ENCODE assay signal across 9 cellular contexts in genomic region chr19:18317998-18318800, GRCh38. TPM values are rescaled to one million over a fixed set of nuclear protein-coding genes. Genes with fewer than 3 reads are reported as not detected.
DNase-seq lines count a peak whose midpoint lies in the region; ATAC-seq, FAIRE-seq and TF ChIP-seq lines count a peak whose summit lies in the region.
"Had no signal": no experiment of that assay in that cellular context is flagged by ENCODE, and none has a peak within 500 bp of the region (broad histone marks: within the 10 kb centered on the region; RNA-seq: fewer than 3 reads in every experiment).

No MANE protein-coding gene starts in this region.

- peak overlapping the region; percentile 77 for H3K4me3 Mint-ChIP-seq in activated T-helper 1 cell treated with anti-CD3 and anti-CD28 coated beads, Interleukin-12 subunit alpha, Interleukin-12 subunit beta, Interleukin-2, Interleukin-4 antibody, amounts not matched to agents 30 ng/mL and 10 ng/mL and 1 ng/mL, durations not matched to agents 14 hours and 24 hours and 36 hours

- no peaks in the 10 kb centered on the region for H3K27me3 Mint-ChIP-seq in activated T-helper 1 cell treated with anti-CD3 and anti-CD28 coated beads, Interleukin-12 subunit alpha, Interleukin-12 subunit beta, Interleukin-2, Interleukin-4 antibody, amounts not matched to agents 30 ng/mL and 10 ng/mL and 1 ng/mL, durations not matched to agents 14 hours and 24 hours and 36 hours (ENCODE audit: insufficient read depth)

- no peaks in the 10 kb centered on the region for H3K27me3 ChIP-seq in stomach smooth muscle (ENCODE audit: control insufficient read depth in 1 of 2, insufficient read depth in 2 of 2, low read length in 2 of 2)

- peak; percentile 76 to 83 for DNase-seq in Kasumi-1 (lab: John Stamatoyannopoulos, UW)
- DNase-seq in activated T-helper 1 cell treated with anti-CD3 and anti-CD28 coated beads, Interleukin-12 subunit alpha, Interleukin-12 subunit beta, Interleukin-2, Interleukin-4 antibody, amounts not matched to agents 30 ng/mL and 10 ng/mL and 1 ng/mL, durations not matched to agents 14 hours and 24 hours and 36 hours (ENCODE audit: low spot score): no peak
- DNase-seq in kidney: peak; percentile 83
- DNase-seq in pons (ENCODE audit: low spot score): no peak
- no peak for DNase-seq in amniotic stem cell (lab: John Stamatoyannopoulos, UW)
- no peak for DNase-seq in cerebellum (ENCODE audit: low spot score)
- DNase-seq: GM23248 had no signal

- no peak for TF ChIP-seq CTCF in kidney (IDR thresholded peaks at IDR 0.05; ENCODE audit: borderline replicate concordance, extremely low read depth, insufficient read depth)

- H3K36me3 ChIP-seq in kidney (ENCODE audit: control insufficient read depth in 1 of 2, insufficient read depth in 2 of 2, low read length in 2 of 2) (peaks cover 0 to 3% of the 10 kb centered on the region in 2 donors), stomach smooth muscle (ENCODE audit: control insufficient read depth in 2 of 2, insufficient read depth in 2 of 2, low read length in 2 of 2) (peaks cover 0 to 3% of the 10 kb centered on the region in 2 donors)

- peak overlapping the region; percentile 87 to 88 for H3K27ac ChIP-seq in kidney (ENCODE audit: low read depth in 2 of 2, low read length in 2 of 2)
- H3K27ac ChIP-seq in stomach smooth muscle (ENCODE audit: low read length): peak overlapping the region; percentile 31
- H3K27ac ChIP-seq: GM23248 had no signal

- H3K36me3 Mint-ChIP-seq in activated T-helper 1 cell treated with anti-CD3 and anti-CD28 coated beads, Interleukin-12 subunit alpha, Interleukin-12 subunit beta, Interleukin-2, Interleukin-4 antibody, amounts not matched to agents 30 ng/mL and 10 ng/mL and 1 ng/mL, durations not matched to agents 14 hours and 24 hours and 36 hours (ENCODE audit: low read depth): peaks cover 29% of the 10 kb centered on the region

- peak overlapping the region; percentile 61 to 65 for H3K9ac ChIP-seq in kidney (ENCODE audit: low read length in 2 of 2)
- H3K9ac ChIP-seq in stomach smooth muscle (ENCODE audit: low read length in 2 of 2): peak overlapping the region in 1 of 2 donors; percentile 5
- H3K9ac ChIP-seq: GM23248 had no signal

- H3K9me3 ChIP-seq in kidney (ENCODE audit: control insufficient read depth in 1 of 2, low read length in 2 of 2) (no peaks in the 10 kb centered on the region), stomach smooth muscle (ENCODE audit: control insufficient read depth in 2 of 2, low read length in 2 of 2) (no peaks in the 10 kb centered on the region)

- peaks cover 49% of the 10 kb centered on the region for H3K4me1 Mint-ChIP-seq in activated T-helper 1 cell treated with anti-CD3 and anti-CD28 coated beads, Interleukin-12 subunit alpha, Interleukin-12 subunit beta, Interleukin-2, Interleukin-4 antibody, amounts not matched to agents 30 ng/mL and 10 ng/mL and 1 ng/mL, durations not matched to agents 14 hours and 24 hours and 36 hours (ENCODE audit: low read depth)

- peaks cover 36 to 39% of the 10 kb centered on the region in 2 donors for H3K4me1 ChIP-seq in kidney (ENCODE audit: control insufficient read depth in 1 of 2, insufficient read depth in 1 of 2, low read depth in 1 of 2, low read length in 2 of 2)
- H3K4me1 ChIP-seq in stomach smooth muscle (ENCODE audit: control insufficient read depth, insufficient read depth, low read length): peaks cover 24% of the 10 kb centered on the region

- no peaks in the 10 kb centered on the region for H3K9me3 Mint-ChIP-seq in activated T-helper 1 cell treated with anti-CD3 and anti-CD28 coated beads, Interleukin-12 subunit alpha, Interleukin-12 subunit beta, Interleukin-2, Interleukin-4 antibody, amounts not matched to agents 30 ng/mL and 10 ng/mL and 1 ng/mL, durations not matched to agents 14 hours and 24 hours and 36 hours

- intact Hi-C loops in activated T-helper 1 cell treated with anti-CD3 and anti-CD28 coated beads, Interleukin-12 subunit alpha, Interleukin-12 subunit beta, Interleukin-2, Interleukin-4 antibody, amounts not matched to agents 30 ng/mL and 10 ng/mL and 1 ng/mL, durations not matched to agents 14 hours and 24 hours and 36 hours (cut with micrococcal nuclease): loop anchor here (1.0 kb wide), 1 partner anchor 14 kb away; no protein-coding TSS in a partner anchor
- intact Hi-C loops in kidney (cut with DNase I): no loop called here

- FAIRE-seq in kidney (lab: Jason Lieb, UNC): no peak

- peak overlapping the region; percentile 84 for H3K27ac Mint-ChIP-seq in activated T-helper 1 cell treated with anti-CD3 and anti-CD28 coated beads, Interleukin-12 subunit alpha, Interleukin-12 subunit beta, Interleukin-2, Interleukin-4 antibody, amounts not matched to agents 30 ng/mL and 10 ng/mL and 1 ng/mL, durations not matched to agents 14 hours and 24 hours and 36 hours

- H3K4me3 ChIP-seq in kidney (ENCODE audit: low read length in 2 of 2) (no peak overlapping the region), stomach smooth muscle (ENCODE audit: low read length in 2 of 2) (no peak overlapping the region)
- H3K4me3 ChIP-seq: GM23248 had no signal

- ATAC-seq in GM19467 (IDR thresholded peaks at IDR 0.05; ENCODE audit: unreplicated experiment): no peak

RNA-seq across cellular contexts. Expression of gene LSM4, which starts 4.7 kb away (rescaled TPM):
- total RNA-seq in activated T-helper 1 cell treated with anti-CD3 and anti-CD28 coated beads, Interleukin-12 subunit alpha, Interleukin-12 subunit beta, Interleukin-2, Interleukin-4 antibody, amounts not matched to agents 30 ng/mL and 10 ng/mL and 1 ng/mL, durations not matched to agents 14 hours and 24 hours and 36 hours: 198 and 200 TPM in 2 replicates
- total RNA-seq in kidney (87.7 TPM), cerebellum (55.1 TPM)
- polyA plus RNA-seq in kidney (ENCODE audit: insufficient read depth, low read depth, low replicate concordance): 245 TPM

RNA-seq across cellular contexts. Expression of gene PGPEP1, which starts 22.2 kb away (rescaled TPM):
- 17.9 and 21.5 TPM in 2 replicates for total RNA-seq in activated T-helper 1 cell treated with anti-CD3 and anti-CD28 coated beads, Interleukin-12 subunit alpha, Interleukin-12 subunit beta, Interleukin-2, Interleukin-4 antibody, amounts not matched to agents 30 ng/mL and 10 ng/mL and 1 ng/mL, durations not matched to agents 14 hours and 24 hours and 36 hours
- 54.5 TPM for total RNA-seq in kidney
- 76.1 TPM for polyA plus RNA-seq in kidney (ENCODE audit: insufficient read depth, low read depth, low replicate concordance)
- total RNA-seq in cerebellum: 13.4 TPM

RNA-seq across cellular contexts. Expression of gene JUND, which starts 36.8 kb away (rescaled TPM):
- total RNA-seq in activated T-helper 1 cell treated with anti-CD3 and anti-CD28 coated beads, Interleukin-12 subunit alpha, Interleukin-12 subunit beta, Interleukin-2, Interleukin-4 antibody, amounts not matched to agents 30 ng/mL and 10 ng/mL and 1 ng/mL, durations not matched to agents 14 hours and 24 hours and 36 hours: 431 and 455 TPM in 2 replicates
- 181 TPM for total RNA-seq in kidney
- polyA plus RNA-seq in kidney (ENCODE audit: insufficient read depth, low read depth, low replicate concordance): 117 TPM
- total RNA-seq in cerebellum: 60.1 TPM

RNA-seq across cellular contexts. Expression of gene IQCN, which starts 43.9 kb away (rescaled TPM):
- total RNA-seq in activated T-helper 1 cell treated with anti-CD3 and anti-CD28 coated beads, Interleukin-12 subunit alpha, Interleukin-12 subunit beta, Interleukin-2, Interleukin-4 antibody, amounts not matched to agents 30 ng/mL and 10 ng/mL and 1 ng/mL, durations not matched to agents 14 hours and 24 hours and 36 hours: 2.8 and 3.2 TPM in 2 replicates
- total RNA-seq in kidney: 6.3 TPM
- 0.82 TPM for polyA plus RNA-seq in kidney (ENCODE audit: insufficient read depth, low read depth, low replicate concordance)
- 2.9 TPM for total RNA-seq in cerebellum

Comparison
In these comparisons a context has a peak if more than half of its experiments do, and no peak if none do; other contexts are left out.
1. DNase-seq: peak in Kasumi-1 (2 of 2) and kidney (single experiment); none in activated T-helper 1 cell treated with anti-CD3 and anti-CD28 coated beads, Interleukin-12 subunit alpha, Interleukin-12 subunit beta, Interleukin-2, Interleukin-4 antibody, amounts not matched to agents 30 ng/mL and 10 ng/mL and 1 ng/mL, durations not matched to agents 14 hours and 24 hours and 36 hours (single experiment), pons (single experiment), amniotic stem cell (single experiment) and cerebellum (single experiment).